In the genomic region with DNA sequence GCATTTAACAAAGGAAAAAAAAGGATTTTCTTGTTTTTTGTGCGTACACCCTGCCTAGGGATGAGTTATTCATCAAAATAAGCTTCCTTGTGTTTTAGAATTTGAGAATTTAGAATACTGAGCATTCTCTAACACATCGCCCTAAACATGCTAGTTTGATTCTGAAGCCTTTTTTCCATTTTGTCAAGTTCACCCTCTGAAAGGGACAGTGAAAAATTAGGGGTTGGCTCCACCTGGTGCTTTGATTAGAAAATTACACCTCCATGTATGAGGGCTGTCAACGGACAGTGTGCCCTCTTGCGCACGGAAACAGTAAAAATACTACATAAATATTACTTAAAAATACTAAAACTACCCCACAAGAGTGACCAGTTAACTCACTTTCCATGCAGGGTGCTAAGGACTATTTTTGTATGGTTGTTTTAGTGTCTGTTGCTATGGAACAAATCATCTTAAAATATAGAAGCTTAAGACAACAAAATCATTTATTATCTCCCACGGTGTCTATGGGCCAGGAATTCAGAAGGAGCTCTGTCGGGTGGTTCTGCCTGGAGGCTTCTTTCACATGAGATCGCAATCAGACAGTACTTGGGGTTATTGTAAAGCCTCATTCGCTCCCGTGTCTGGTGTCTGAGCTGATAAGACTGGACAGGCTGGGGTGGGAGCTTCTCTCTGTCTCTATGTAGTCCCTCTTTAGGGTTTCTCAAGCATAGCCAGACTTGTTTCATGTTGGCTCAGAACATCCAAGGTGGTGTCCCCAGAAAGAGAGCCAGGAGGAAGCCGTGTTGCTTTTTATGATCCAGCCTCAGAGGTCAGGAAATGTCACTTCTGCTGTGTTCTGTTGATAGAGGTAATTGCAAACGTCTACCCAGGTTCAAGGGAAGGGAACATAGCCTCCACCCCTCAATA, we compare ENCODE assay signal across 8 cellular contexts. TPM values are rescaled to one million over a fixed set of nuclear protein-coding genes. Genes with fewer than 3 reads are reported as not detected.
DNase-seq lines count a peak whose midpoint lies in the region; ATAC-seq and TF ChIP-seq lines count a peak whose summit lies in the region.

No MANE protein-coding gene starts in this region.

- H3K27ac ChIP-seq in naive thymus-derived CD4-positive, alpha-beta T cell (ENCODE audit: low read depth, low read length) = no peak overlapping the region

- peaks cover 0 to 10% of the 10 kb centered on the region in 2 donors for H3K4me1 ChIP-seq in naive thymus-derived CD4-positive, alpha-beta T cell (ENCODE audit: control insufficient read depth in 2 of 2, insufficient read depth in 2 of 2, low read length in 2 of 2)

- peak; percentile 39 for ATAC-seq in GM19463 (IDR thresholded peaks at IDR 0.05; ENCODE audit: unreplicated experiment)
- ATAC-seq in naive thymus-derived CD4-positive, alpha-beta T cell = peak; percentile 95
- peak; percentile 80 for ATAC-seq in stimulated activated memory B cell treated with anti-CD40 and anti-IgM and Interleukin-4, amounts not matched to agents 10 μg/mL and 1 μg/mL and 100 μg/mL, for 72 hours

- no peaks in the 10 kb centered on the region for H3K27me3 Mint-ChIP-seq in naive thymus-derived CD4-positive, alpha-beta T cell
- H3K27me3 Mint-ChIP-seq in stimulated activated memory B cell treated with anti-CD40 and anti-IgM and Interleukin-4, amounts not matched to agents 10 μg/mL and 1 μg/mL and 100 μg/mL, for 72 hours = no peaks in the 10 kb centered on the region

- peaks cover 0 to 3% (median 0%) of the 10 kb centered on the region in 7 donors for H3K4me1 Mint-ChIP-seq in naive thymus-derived CD4-positive, alpha-beta T cell
- H3K4me1 Mint-ChIP-seq in stimulated activated memory B cell treated with anti-CD40 and anti-IgM and Interleukin-4, amounts not matched to agents 10 μg/mL and 1 μg/mL and 100 μg/mL, for 72 hours = peaks cover 12% of the 10 kb centered on the region

- no peaks in the 10 kb centered on the region for H3K36me3 Mint-ChIP-seq in naive thymus-derived CD4-positive, alpha-beta T cell
- no peaks in the 10 kb centered on the region for H3K36me3 Mint-ChIP-seq in stimulated activated memory B cell treated with anti-CD40 and anti-IgM and Interleukin-4, amounts not matched to agents 10 μg/mL and 1 μg/mL and 100 μg/mL, for 72 hours

- CTCF ChIA-PET in naive thymus-derived CD4-positive, alpha-beta T cell (lab: Charles Lee) = interaction anchor here (0.7 to 6.5 kb wide), 24 partner anchors 9 to 874 kb away, joined by 3 to 46 read pairs (median 4); no protein-coding TSS in a partner anchor

- no peaks in the 10 kb centered on the region for H3K27me3 ChIP-seq in naive thymus-derived CD4-positive, alpha-beta T cell (ENCODE audit: control insufficient read depth in 2 of 2, insufficient read depth in 2 of 2, low read length in 2 of 2)

- DNase-seq in COLO668 (lab: John Stamatoyannopoulos, UW; ENCODE audit: unreplicated experiment) = peak; percentile 37
- peak; percentile 72 for DNase-seq in HPDE6-E6E7 (ENCODE audit: extremely low spot score)
- DNase-seq in NOMO-1 treated with DMSO at 0.1 percent for 48 hours (lab: John Stamatoyannopoulos, UW; ENCODE audit: unreplicated experiment) = peak; percentile 89
- DNase-seq in activated CD8-positive, alpha-beta memory T cell treated with anti-CD3 and anti-CD28 coated beads for 4 hours (ENCODE audit: low read depth in 2 of 2) = peak; percentile 41 to 53
- DNase-seq in epithelial cell of esophagus (ENCODE audit: low read depth) = peak; percentile 83
- peak; percentile 35 to 85 (median 78) for DNase-seq in naive thymus-derived CD4-positive, alpha-beta T cell

- H3K9me3 Mint-ChIP-seq in naive thymus-derived CD4-positive, alpha-beta T cell = peaks cover 0 to 6% (median 0%) of the 10 kb centered on the region in 11 donors
- H3K9me3 Mint-ChIP-seq in stimulated activated memory B cell treated with anti-CD40 and anti-IgM and Interleukin-4, amounts not matched to agents 10 μg/mL and 1 μg/mL and 100 μg/mL, for 72 hours = no peaks in the 10 kb centered on the region

- H3K27ac Mint-ChIP-seq in naive thymus-derived CD4-positive, alpha-beta T cell = no peak overlapping the region
- H3K27ac Mint-ChIP-seq in stimulated activated memory B cell treated with anti-CD40 and anti-IgM and Interleukin-4, amounts not matched to agents 10 μg/mL and 1 μg/mL and 100 μg/mL, for 72 hours = peak overlapping the region; percentile 52

- no peaks in the 10 kb centered on the region for H3K9me3 ChIP-seq in naive thymus-derived CD4-positive, alpha-beta T cell (ENCODE audit: control insufficient read depth in 2 of 3, low read length in 3 of 3)

- POLR2A ChIA-PET in naive thymus-derived CD4-positive, alpha-beta T cell (lab: Charles Lee) = interaction anchor here (0.7 kb wide), 1 partner anchor 325 kb away, joined by 3 read pairs; no protein-coding TSS in a partner anchor

- no peaks in the 10 kb centered on the region for H3K36me3 ChIP-seq in naive thymus-derived CD4-positive, alpha-beta T cell (ENCODE audit: control insufficient read depth in 2 of 3, insufficient read depth in 3 of 3, low read length in 3 of 3)

- no peak overlapping the region for H3K4me3 Mint-ChIP-seq in naive thymus-derived CD4-positive, alpha-beta T cell
- no peak overlapping the region for H3K4me3 Mint-ChIP-seq in stimulated activated memory B cell treated with anti-CD40 and anti-IgM and Interleukin-4, amounts not matched to agents 10 μg/mL and 1 μg/mL and 100 μg/mL, for 72 hours

- peak; percentile 79 for TF ChIP-seq CTCF in epithelial cell of esophagus (IDR thresholded peaks at IDR 0.05; ENCODE audit: insufficient read depth, low read depth, low read length, missing control alignments)

- no peak overlapping the region for H3K4me3 ChIP-seq in epithelial cell of esophagus (ENCODE audit: low read length)
- H3K4me3 ChIP-seq in naive thymus-derived CD4-positive, alpha-beta T cell (ENCODE audit: low read length) = no peak overlapping the region

- intact Hi-C loops in naive thymus-derived CD4-positive, alpha-beta T cell (cut with micrococcal nuclease) = loop anchor here (1.0 to 10.0 kb wide), 13 partner anchors 40 to 542 kb away; a partner anchor contains a TSS

RNA-seq across cellular contexts. Expression of a gene that starts 41.1 kb away (rescaled TPM):
- 10 to 100 TPM in 1 of 5 experiments, 1 to 10 TPM in 3, under 1 TPM in 1; 0.29 to 12.7 (median 3.4) TPM for total RNA-seq in naive thymus-derived CD4-positive, alpha-beta T cell
- under 1 TPM; 0.37 TPM for polyA plus RNA-seq in naive thymus-derived CD4-positive, alpha-beta T cell

Comparison
In these comparisons a context has a peak if more than half of its experiments do, and no peak if none do; other contexts are left out.
1. DNase-seq: peak in every context shown above with its lines; median percentile 89 in NOMO-1 treated with DMSO at 0.1 percent for 48 hours; 83 in epithelial cell of esophagus; 78 in naive thymus-derived CD4-positive, alpha-beta T cell; 72 in HPDE6-E6E7; 47 in activated CD8-positive, alpha-beta memory T cell treated with anti-CD3 and anti-CD28 coated beads for 4 hours; 37 in COLO668.
2. ATAC-seq: peak in every context shown above with its lines; median percentile 95 in naive thymus-derived CD4-positive, alpha-beta T cell; 80 in stimulated activated memory B cell treated with anti-CD40 and anti-IgM and Interleukin-4, amounts not matched to agents 10 μg/mL and 1 μg/mL and 100 μg/mL, for 72 hours; 39 in GM19463.